In the genomic region with DNA sequence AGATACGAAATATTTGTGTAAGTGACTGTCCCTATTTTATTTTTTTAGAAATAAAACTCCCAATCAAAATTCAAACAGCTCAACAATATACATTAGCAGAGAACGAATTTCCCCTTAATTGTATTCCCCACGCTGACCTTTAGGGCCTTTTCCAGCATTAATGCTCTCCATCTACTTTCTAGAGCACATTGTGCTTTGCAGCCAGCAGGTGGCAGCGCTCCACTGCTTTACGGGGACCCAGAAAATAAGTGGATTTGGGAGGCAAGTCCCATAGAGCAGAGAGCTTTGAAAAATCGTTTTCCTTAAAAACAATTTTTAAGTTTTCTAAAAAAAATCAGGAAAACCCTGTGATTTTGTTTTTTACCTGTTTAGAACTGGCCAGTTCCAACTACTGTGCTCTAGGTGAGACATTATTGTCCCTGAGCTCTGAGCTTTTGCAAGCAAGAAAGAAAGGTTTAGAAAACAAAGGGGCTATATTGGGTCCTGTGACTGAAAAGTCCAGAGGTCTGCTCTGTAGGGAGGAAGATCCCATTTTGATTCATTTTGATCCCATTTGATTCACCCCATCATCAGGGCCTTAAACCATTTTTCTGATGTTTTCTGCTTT, we compare ENCODE assay signal across 8 cellular contexts.
DNase-seq lines count a peak whose midpoint lies in the region; ATAC-seq and TF ChIP-seq lines count a peak whose summit lies in the region.

No MANE protein-coding gene starts in this region.

- no peak overlapping the region for H2AFZ ChIP-seq in GM23248

- no peaks in the 10 kb centered on the region for H3K79me2 ChIP-seq in GM23248 (ENCODE audit: insufficient read depth)

- no peak for TF ChIP-seq EP300 in tibial nerve (IDR thresholded peaks at IDR 0.05)

- H3K36me3 ChIP-seq in GM23248 (ENCODE audit: low read depth) (no peaks in the 10 kb centered on the region), lower lobe of right lung (no peaks in the 10 kb centered on the region), tibial nerve (no peaks in the 10 kb centered on the region)

- no peak overlapping the region for H3K27ac ChIP-seq in GM23248
- no peak overlapping the region for H3K27ac ChIP-seq in lower lobe of right lung
- H3K27ac ChIP-seq in tibial nerve: no peak overlapping the region

- H3K9me2 ChIP-seq in GM23248 (ENCODE audit: insufficient read depth): no peaks in the 10 kb centered on the region

- H4K20me1 ChIP-seq in GM23248 (ENCODE audit: insufficient read depth): no peaks in the 10 kb centered on the region

- H3K4me1 ChIP-seq in GM23248 (ENCODE audit: insufficient read depth) (no peaks in the 10 kb centered on the region), lower lobe of right lung (no peaks in the 10 kb centered on the region), tibial nerve (no peaks in the 10 kb centered on the region)

- H3K9ac ChIP-seq in GM23248: no peak overlapping the region

- H3F3A ChIP-seq in GM23248 (ENCODE audit: insufficient read depth): no peaks in the 10 kb centered on the region

- DNase-seq in DMS153 treated with DMSO at 0.1 percent for 48 hours (lab: John Stamatoyannopoulos, UW; ENCODE audit: unreplicated experiment) (peak; percentile 52), GM23248 (peak; percentile 78), NCI-H1105 treated with DMSO at 0.1 percent for 48 hours (lab: John Stamatoyannopoulos, UW) (peak; percentile 82), SW480 (ENCODE audit: low spot score) (peak; percentile 68), dermis blood vessel endothelial cell (peak; percentile 73), lower lobe of right lung (peak; percentile 67), tibial nerve (ENCODE audit: low spot score in 2 of 2) (peak in 1 of 2 donors; percentile 45)

- H3K9me3 ChIP-seq in GM23248 (ENCODE audit: low read depth): no peaks in the 10 kb centered on the region
- H3K9me3 ChIP-seq in lower lobe of right lung: no peaks in the 10 kb centered on the region
- H3K9me3 ChIP-seq in tibial nerve: no peaks in the 10 kb centered on the region

- TF ChIP-seq CTCF in lower lobe of right lung (IDR thresholded peaks at IDR 0.05) (peak; percentile 89), tibial nerve (IDR thresholded peaks at IDR 0.05) (peak; percentile 58 to 84 (median 65))

- intact Hi-C loops in lower lobe of right lung (cut with DNase I): no loop called here

- no peak for TF ChIP-seq POLR2A in tibial nerve (IDR thresholded peaks at IDR 0.05)

- peak; percentile 79 to 91 for ATAC-seq in lower lobe of right lung
- ATAC-seq in GM18517 (IDR thresholded peaks at IDR 0.05; ENCODE audit: unreplicated experiment): no peak

- in situ Hi-C loops in GM23248 (cut with MboI): no loop called here

- H3K4me2 ChIP-seq in GM23248 (ENCODE audit: unreplicated experiment): no peak overlapping the region

- H3K4me3 ChIP-seq in GM23248 (no peak overlapping the region), lower lobe of right lung (no peak overlapping the region), tibial nerve (no peak overlapping the region)

- H3K27me3 ChIP-seq in GM23248 (replicated peaks; ENCODE audit: insufficient read depth): no peaks in the 10 kb centered on the region
- H3K27me3 ChIP-seq in lower lobe of right lung (ENCODE audit: low read depth): no peaks in the 10 kb centered on the region
- H3K27me3 ChIP-seq in tibial nerve: no peaks in the 10 kb centered on the region

- WGBS in GM23248 (ENCODE audit: low coverage in 1 of 2, low lambda C conversion rate in 2 of 2, missing lambda C conversion rate in 2 of 2), 2 experiments: 8 to 13% methylated on average over 6 of the region's 6 CpGs
- 14% methylated on average over 6 of the region's 6 CpGs for WGBS in tibial nerve, 2 donors
